In the genomic region with DNA sequence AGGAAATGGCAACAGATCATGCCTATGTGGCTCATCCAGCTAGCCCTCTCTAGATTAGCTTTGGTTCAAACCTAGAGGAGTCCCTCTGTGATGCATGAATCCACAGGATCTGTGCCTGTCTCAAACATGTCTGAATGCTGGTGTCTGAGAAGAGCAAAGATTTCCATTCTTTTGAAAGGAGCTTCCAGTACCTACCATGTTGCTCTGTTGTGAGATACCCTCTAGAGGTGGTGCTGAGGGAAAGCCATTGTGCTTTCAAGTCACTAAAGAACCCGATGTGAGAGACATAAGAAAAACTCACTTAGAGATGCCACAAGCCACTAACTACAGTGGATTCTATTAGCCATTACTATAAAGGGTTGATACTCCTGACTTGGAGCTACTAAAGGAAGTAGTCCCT, we compare ENCODE assay signal across 33 cellular contexts.
"Had no signal": no experiment of that assay in that cellular context is flagged by ENCODE, and none has a peak within 500 bp of the region (broad histone marks: within the 10 kb centered on the region; RNA-seq: fewer than 3 reads in every experiment).

No MANE protein-coding gene starts in this region.

- H3K9me3 ChIP-seq: ascending aorta, Peyer's patch, SJCRH30 had no signal

- H3K27ac Mint-ChIP-seq: activated CD4-positive, alpha-beta T cell treated with anti-CD3 and anti-CD28 coated beads, Interleukin-2, amount 10 ng/mL, durations not matched to agents 24 days and 14 days; activated CD8-positive, alpha-beta T cell treated with anti-CD3 and anti-CD28 coated beads for 36 hours; activated naive CD8-positive, alpha-beta T cell treated with anti-CD3 and anti-CD28 coated beads for 36 hours; activated T-cell treated with anti-CD3 and anti-CD28 coated beads, Interleukin-2, amount 50 U/mL, for 72 hours; activated T-helper 17 cell treated with anti-CD3 and anti-CD28 coated beads, Interleukin-2, amount 50 U/mL, for 72 hours had no signal

- H3K27me3 Mint-ChIP-seq: activated CD8-positive, alpha-beta T cell treated with anti-CD3 and anti-CD28 coated beads for 36 hours; central memory CD8-positive, alpha-beta T cell had no signal

- H3K4me2 ChIP-seq: KMS-11 had no signal

- H3K4me1 Mint-ChIP-seq: activated CD4-positive, alpha-beta T cell treated with anti-CD3 and anti-CD28 coated beads, Interleukin-2, amount 10 ng/mL, durations not matched to agents 24 days and 14 days; activated naive CD8-positive, alpha-beta T cell treated with anti-CD3 and anti-CD28 coated beads for 36 hours; activated T-helper 17 cell treated with anti-CD3 and anti-CD28 coated beads, Interleukin-2, amount 50 U/mL, for 72 hours; central memory CD8-positive, alpha-beta T cell had no signal

- H3K9me3 Mint-ChIP-seq: activated CD4-positive, alpha-beta T cell treated with anti-CD3 and anti-CD28 coated beads, Interleukin-2, amount 10 ng/mL, durations not matched to agents 24 days and 14 days; activated CD8-positive, alpha-beta T cell treated with anti-CD3 and anti-CD28 coated beads for 36 hours; activated naive CD8-positive, alpha-beta T cell treated with anti-CD3 and anti-CD28 coated beads for 36 hours; activated T-cell treated with anti-CD3 and anti-CD28 coated beads, Interleukin-2, amount 50 U/mL, for 72 hours; activated T-helper 17 cell treated with anti-CD3 and anti-CD28 coated beads, Interleukin-2, amount 50 U/mL, for 72 hours; central memory CD8-positive, alpha-beta T cell had no signal

- DNase-seq: activated CD4-positive, alpha-beta T cell treated with anti-CD3 and anti-CD28 coated beads, Interleukin-2, amount 10 ng/mL, durations not matched to agents 24 days and 14 days; activated CD4-positive, alpha-beta T cell treated with anti-CD3 and anti-CD28 coated beads, Interleukin-2, amount 50 U/mL, for 4 hours; activated CD8-positive, alpha-beta T cell treated with anti-CD3 and anti-CD28 coated beads for 36 hours; activated effector memory CD4-positive, alpha-beta T cell treated with anti-CD3 and anti-CD28 coated beads, Interleukin-2, amount 50 U/mL, for 16 hours; activated naive CD4-positive, alpha-beta T cell; activated naive CD4-positive, alpha-beta T cell treated with anti-CD3 and anti-CD28 coated beads, Interleukin-2, amount 50 U/mL, for 16 hours; activated naive CD8-positive, alpha-beta T cell treated with anti-CD3 and anti-CD28 coated beads for 36 hours; activated T-cell treated with anti-CD3 and anti-CD28 coated beads, Interleukin-2, amount 50 U/mL, for 1 hour; activated T-cell treated with anti-CD3 and anti-CD28 coated beads, Interleukin-2, amount 50 U/mL, for 72 hours; amniotic stem cell; MM.1S; NCI-H1092 treated with DMSO at 0.1 percent for 48 hours; NCI-H1417 treated with DMSO at 0.1 percent for 48 hours; NCI-H1930; NCI-H2081 treated with DMSO at 0.1 percent for 48 hours; NCI-H226; NCI-H446 treated with DMSO at 0.1 percent for 48 hours; NCI-H524 treated with DMSO at 0.1 percent for 48 hours; NCI-H748 treated with DMSO at 0.1 percent for 48 hours; NK-92 treated with Interleukin-12 subunit alpha and Interleukin-12 subunit beta, amount 100 ng/mL, for 24 hours; PC-3; Peyer's patch; Right ventricle myocardium superior; SJCRH30; T1000; WERI-Rb-1 had no signal

- H3K4me3 ChIP-seq: ascending aorta, cardiac muscle cell, Peyer's patch, SJCRH30, SK-N-MC had no signal

- H3K36me3 ChIP-seq: ascending aorta, cardiac muscle cell, Peyer's patch, SJCRH30, WERI-Rb-1 had no signal

- H3K27me3 ChIP-seq: ascending aorta, cardiac muscle cell, Peyer's patch, SJCRH30 had no signal

- H3K9ac ChIP-seq: KMS-11 had no signal

- H3K4me3 Mint-ChIP-seq: activated CD4-positive, alpha-beta T cell treated with anti-CD3 and anti-CD28 coated beads, Interleukin-2, amount 10 ng/mL, durations not matched to agents 24 days and 14 days; activated CD8-positive, alpha-beta T cell treated with anti-CD3 and anti-CD28 coated beads for 36 hours; activated naive CD8-positive, alpha-beta T cell treated with anti-CD3 and anti-CD28 coated beads for 36 hours; activated T-cell treated with anti-CD3 and anti-CD28 coated beads, Interleukin-2, amount 50 U/mL, for 72 hours; activated T-helper 17 cell treated with anti-CD3 and anti-CD28 coated beads, Interleukin-2, amount 50 U/mL, for 72 hours; central memory CD8-positive, alpha-beta T cell had no signal

- H3K27ac ChIP-seq: ascending aorta, cardiac muscle cell, KMS-11, Peyer's patch, RWPE1, SJCRH30, SK-N-MC, WERI-Rb-1 had no signal

- H3K36me3 Mint-ChIP-seq: activated naive CD8-positive, alpha-beta T cell treated with anti-CD3 and anti-CD28 coated beads for 36 hours had no signal

- ATAC-seq: activated CD8-positive, alpha-beta T cell treated with anti-CD3 and anti-CD28 coated beads for 36 hours; activated T-cell treated with anti-CD3 and anti-CD28 coated beads, Interleukin-2, amount 50 U/mL, for 72 hours; activated T-helper 17 cell treated with anti-CD3 and anti-CD28 coated beads, Interleukin-2, amount 50 U/mL, for 72 hours; PC-3 had no signal

- H3K4me1 ChIP-seq: ascending aorta, Peyer's patch, SJCRH30 had no signal
